ENCODE assay signal across 21 cellular contexts in genomic region chr10:3319811-3320226, GRCh38.
"Had no signal": no experiment of that assay in that cellular context is flagged by ENCODE, and none has a peak within 500 bp of the region (broad histone marks: within the 10 kb centered on the region; RNA-seq: fewer than 3 reads in every experiment).

No MANE protein-coding gene starts in this region.

- DNase-seq: stimulated activated CD4-positive, alpha-beta T cell treated with anti-CD3 and anti-CD28 coated beads, Interleukin-2, amount 100 ng/mL, for 24 hours; stimulated activated CD4-positive, alpha-beta T cell treated with anti-CD3 and anti-CD28 coated beads, Interleukin-2, amount 100 ng/mL, for 48 hours; stimulated activated CD4-positive, alpha-beta T cell treated with anti-CD3 and anti-CD28 coated beads, Interleukin-4, amount 100 ng/mL, for 1 hour; stimulated activated CD4-positive, alpha-beta T cell treated with anti-CD3 and anti-CD28 coated beads, Interleukin-4, amount 100 ng/mL, for 24 hours; stimulated activated CD4-positive, alpha-beta T cell treated with anti-CD3 and anti-CD28 coated beads, Interleukin-4, amount 100 ng/mL, for 4 hours; stimulated activated CD8-positive, alpha-beta memory T cell treated with anti-CD3 and anti-CD28 coated beads, Interleukin-4, amount 100 ng/mL, for 48 hours; stimulated activated naive B cell treated with anti-CD40 and anti-IgM and Interleukin-4, amounts not matched to agents 10 μg/mL and 1 μg/mL and 100 μg/mL, for 72 hours; stimulated activated naive CD4-positive, alpha-beta T cell; stimulated activated naive CD4-positive, alpha-beta T cell treated with Interleukin-2 at 50 U/mL for 16 hours; stomach; substantia nigra; thyroid gland; tibial artery; transverse colon; trophoblast cell; upper lobe of right lung; uterus had no signal

- H3K9me3 Mint-ChIP-seq: stimulated activated effector memory CD8-positive, alpha-beta T cell treated with anti-CD3 and anti-CD28 coated beads, Interleukin-12 subunit alpha, Interleukin-12 subunit beta, amount 100 ng/mL, for 72 hours; stimulated activated memory B cell treated with anti-CD40 and anti-IgM and Interleukin-4, amounts not matched to agents 10 μg/mL and 1 μg/mL and 100 μg/mL, for 72 hours; stimulated activated naive CD8-positive, alpha-beta T cell treated with anti-CD3 and anti-CD28 coated beads, Interleukin-15, Interleukin-2, amounts not matched to agents 100 ng/mL and 50 ng/mL, for 24 hours; type B pancreatic cell had no signal

- ATAC-seq: stimulated activated effector memory CD8-positive, alpha-beta T cell treated with anti-CD3 and anti-CD28 coated beads, Interleukin-12 subunit alpha, Interleukin-12 subunit beta, amount 100 ng/mL, for 72 hours; stimulated activated memory B cell treated with anti-CD40 and anti-IgM and Interleukin-4, amounts not matched to agents 10 μg/mL and 1 μg/mL and 100 μg/mL, for 72 hours; stimulated activated naive B cell treated with anti-CD40 and anti-IgM and Interleukin-4, amounts not matched to agents 10 μg/mL and 1 μg/mL and 100 μg/mL, for 72 hours; upper lobe of right lung had no signal

- H3K27ac Mint-ChIP-seq: stimulated activated effector memory CD8-positive, alpha-beta T cell treated with anti-CD3 and anti-CD28 coated beads, Interleukin-12 subunit alpha, Interleukin-12 subunit beta, amount 100 ng/mL, for 72 hours; stimulated activated memory B cell treated with anti-CD40 and anti-IgM and Interleukin-4, amounts not matched to agents 10 μg/mL and 1 μg/mL and 100 μg/mL, for 72 hours; stimulated activated naive B cell treated with anti-CD40 and anti-IgM and Interleukin-4, amounts not matched to agents 10 μg/mL and 1 μg/mL and 100 μg/mL, for 72 hours; stimulated activated naive CD8-positive, alpha-beta T cell treated with anti-CD3 and anti-CD28 coated beads, Interleukin-15, Interleukin-2, amounts not matched to agents 100 ng/mL and 50 ng/mL, for 24 hours; type B pancreatic cell had no signal

- H3K27me3 Mint-ChIP-seq: type B pancreatic cell had no signal

- H3K4me1 Mint-ChIP-seq: stimulated activated memory B cell treated with anti-CD40 and anti-IgM and Interleukin-4, amounts not matched to agents 10 μg/mL and 1 μg/mL and 100 μg/mL, for 72 hours; stimulated activated naive B cell treated with anti-CD40 and anti-IgM and Interleukin-4, amounts not matched to agents 10 μg/mL and 1 μg/mL and 100 μg/mL, for 72 hours had no signal

- H3K4me3 Mint-ChIP-seq: stimulated activated effector memory CD8-positive, alpha-beta T cell treated with anti-CD3 and anti-CD28 coated beads, Interleukin-12 subunit alpha, Interleukin-12 subunit beta, amount 100 ng/mL, for 72 hours; stimulated activated memory B cell treated with anti-CD40 and anti-IgM and Interleukin-4, amounts not matched to agents 10 μg/mL and 1 μg/mL and 100 μg/mL, for 72 hours; stimulated activated naive B cell treated with anti-CD40 and anti-IgM and Interleukin-4, amounts not matched to agents 10 μg/mL and 1 μg/mL and 100 μg/mL, for 72 hours; stimulated activated naive CD8-positive, alpha-beta T cell treated with anti-CD3 and anti-CD28 coated beads, Interleukin-15, Interleukin-2, amounts not matched to agents 100 ng/mL and 50 ng/mL, for 24 hours; type B pancreatic cell had no signal
